ENCODE assay signal across 8 cellular contexts in the genomic region with DNA sequence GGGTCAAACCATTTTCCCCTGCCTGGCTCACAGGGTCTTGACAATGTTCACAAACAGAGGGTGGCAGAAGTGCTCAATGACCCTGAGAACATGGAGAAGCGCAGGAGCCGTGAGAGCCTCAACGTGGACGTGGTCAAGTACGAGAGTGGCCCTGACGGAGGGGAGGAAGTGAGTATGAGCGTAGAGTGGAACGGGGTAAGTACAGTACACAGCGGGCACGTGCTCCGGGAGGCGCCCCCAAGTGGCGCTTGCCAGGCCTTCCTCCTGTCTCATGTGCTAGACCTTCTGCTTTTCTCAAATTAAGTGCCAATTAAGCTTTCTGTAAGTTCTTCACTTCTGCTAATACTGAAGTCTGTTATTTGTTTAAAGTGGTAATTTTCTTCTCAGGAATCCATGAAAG. TPM values are rescaled to one million over a fixed set of nuclear protein-coding genes. Genes with fewer than 3 reads are reported as not detected.
DNase-seq lines count a peak whose midpoint lies in the region; ATAC-seq and TF ChIP-seq lines count a peak whose summit lies in the region.

No MANE protein-coding gene starts in this region.

- no peak overlapping the region for H3K14ac ChIP-seq in neuronal stem cell (ENCODE audit: low read length)

- ATAC-seq in GM19452 (IDR thresholded peaks at IDR 0.05; ENCODE audit: unreplicated experiment) (peak; percentile 78), gastroesophageal sphincter (peak; percentile 78)

- peaks cover 46% of the 10 kb centered on the region for H3K36me3 ChIP-seq in BJ (ENCODE audit: control insufficient read depth, insufficient read depth, low read length)
- peaks cover 5 to 100% of the 10 kb centered on the region in 2 donors for H3K36me3 ChIP-seq in gastroesophageal sphincter
- peaks cover 51 to 99% of the 10 kb centered on the region in 2 donors for H3K36me3 ChIP-seq in neuronal stem cell (replicated peaks in 1 of 2; ENCODE audit: control insufficient read depth in 2 of 2, insufficient read depth in 2 of 2, low read length in 2 of 2)

- no peak overlapping the region for H2BK120ac ChIP-seq in neuronal stem cell (ENCODE audit: low read depth, low read length)

- DNase-seq in BJ (ENCODE audit: low read depth) (no peak), NCI-H1694 treated with DMSO at 0.1 percent for 48 hours (lab: John Stamatoyannopoulos, UW) (peak; percentile 83), activated T-cell treated with anti-CD3 and anti-CD28 coated beads for 24 hours (ENCODE audit: low read depth) (peak; percentile 17), neuronal stem cell (ENCODE audit: low spot score) (no peak), NCI-H1092 treated with DMSO at 0.1 percent for 48 hours (lab: John Stamatoyannopoulos, UW) (no peak)
- peak; percentile 5 to 37 for DNase-seq in stimulated activated CD4-positive, alpha-beta T cell treated with anti-CD3 and anti-CD28 coated beads, Interleukin-1b, Interleukin-23, amount 100 ng/mL, for 4 hours (ENCODE audit: low read depth in 2 of 2)

- H3K27ac ChIP-seq in gastroesophageal sphincter: peak overlapping the region in 2 of 4 donors; percentile 30 to 55
- no peak overlapping the region for H3K27ac ChIP-seq in neuronal stem cell (replicated peaks; ENCODE audit: low read length)

- TF ChIP-seq CTCF in BJ (IDR thresholded peaks at IDR 0.05; ENCODE audit: insufficient read depth, low read depth, low read length): peak; percentile 54
- TF ChIP-seq CTCF in gastroesophageal sphincter (IDR thresholded peaks at IDR 0.05): peak; percentile 15 to 56 (median 38)

- no peak overlapping the region for H3K23ac ChIP-seq in neuronal stem cell (ENCODE audit: low read depth, low read length, poor library complexity)

- no peak for TF ChIP-seq EP300 in gastroesophageal sphincter (IDR thresholded peaks at IDR 0.05)

- no peak overlapping the region for H3K9ac ChIP-seq in neuronal stem cell (ENCODE audit: low read depth, low read length, poor library complexity)

- no peak overlapping the region for H3K4me3 ChIP-seq in BJ (ENCODE audit: low read depth, low read length)
- H3K4me3 ChIP-seq in gastroesophageal sphincter: no peak overlapping the region
- no peak overlapping the region for H3K4me3 ChIP-seq in neuronal stem cell (ENCODE audit: low read length in 2 of 2)

- H2AK5ac ChIP-seq in neuronal stem cell (ENCODE audit: low read depth, low read length): no peak overlapping the region

- no peak overlapping the region for H4K8ac ChIP-seq in neuronal stem cell (ENCODE audit: low read depth, low read length)

- no peak overlapping the region for H2AFZ ChIP-seq in neuronal stem cell (ENCODE audit: low read length)

- H3K4ac ChIP-seq in neuronal stem cell (ENCODE audit: low read length): no peak overlapping the region

- H3K9me3 ChIP-seq in gastroesophageal sphincter: no peaks in the 10 kb centered on the region
- no peaks in the 10 kb centered on the region for H3K9me3 ChIP-seq in neuronal stem cell (replicated peaks in 1 of 2; ENCODE audit: control insufficient read depth in 2 of 2, insufficient read depth in 1 of 2, low read depth in 1 of 2, low read length in 2 of 2)

- no peak overlapping the region for H3K4me2 ChIP-seq in neuronal stem cell (ENCODE audit: insufficient read depth, low read length, poor library complexity, severe bottlenecking)

- POLR2A ChIA-PET in BJ (lab: Charles Lee): no interaction called here

- no peak overlapping the region for H2BK5ac ChIP-seq in neuronal stem cell (ENCODE audit: low read length)

- 21 to 43% methylated on average over 4 to 12 of the region's 13 CpGs for WGBS in gastroesophageal sphincter (ENCODE audit: low coverage in 1 of 2), 2 donors
- no CpG with 5 or more reads among the region's 13 CpGs for WGBS in neuronal stem cell (ENCODE audit: extremely low coverage in 2 of 2, insufficient read length in 2 of 2, insufficient replicate concordance in 1 of 2), 2 donors

- H4K91ac ChIP-seq in neuronal stem cell (ENCODE audit: low read depth, low read length, poor library complexity): no peak overlapping the region

- no peak overlapping the region for H3K18ac ChIP-seq in neuronal stem cell (ENCODE audit: low read length)

- peaks cover 0 to 22% (median 0%) of the 10 kb centered on the region in 3 donors for H3K4me1 ChIP-seq in gastroesophageal sphincter
- no peaks in the 10 kb centered on the region for H3K4me1 ChIP-seq in neuronal stem cell (ENCODE audit: control insufficient read depth in 2 of 2, insufficient read depth in 1 of 2, low read depth in 1 of 2, low read length in 2 of 2)

- no peak for TF ChIP-seq POLR2A in gastroesophageal sphincter (IDR thresholded peaks at IDR 0.05)

- H2BK15ac ChIP-seq in neuronal stem cell (ENCODE audit: low read length): no peak overlapping the region

- no peaks in the 10 kb centered on the region for H3K27me3 ChIP-seq in BJ (ENCODE audit: control insufficient read depth, insufficient read depth, low read length)
- no peaks in the 10 kb centered on the region for H3K27me3 ChIP-seq in gastroesophageal sphincter
- no peaks in the 10 kb centered on the region for H3K27me3 ChIP-seq in neuronal stem cell (ENCODE audit: control insufficient read depth in 3 of 3, insufficient read depth in 3 of 3, low read depth in 1 of 3, low read length in 3 of 3)

- CTCF ChIA-PET in BJ (lab: Yijun Ruan, JAX): interaction anchor here (0.8 to 1.4 kb wide), 3 partner anchors 12 to 103 kb away, joined by 3 read pairs; no protein-coding TSS in a partner anchor

- no peak overlapping the region for H2BK12ac ChIP-seq in neuronal stem cell (ENCODE audit: low read length)

- peaks cover 4% of the 10 kb centered on the region for H3K79me1 ChIP-seq in neuronal stem cell (ENCODE audit: low read depth, low read length)

RNA-seq across cellular contexts. Expression of a gene that starts 35.9 kb away (rescaled TPM):
- 4.2 and 5.6 TPM in 2 replicates for polyA plus RNA-seq in BJ (2011; rRNA removed)
- 2.4 and 2.7 TPM in 2 replicates for polyA minus RNA-seq in BJ (2011; rRNA and poly(A)+ RNA removed)
- total RNA-seq in gastroesophageal sphincter: 1 to 10 TPM; 1.2 to 7.8 (median 3.6) TPM
- polyA plus RNA-seq in neuronal stem cell (2013, experiment 1 of 2): 31.8 TPM
- 33.0 TPM for polyA plus RNA-seq in neuronal stem cell (2013, experiment 2 of 2)

RNA-seq across cellular contexts. Expression of a gene that starts 36.3 kb away (rescaled TPM):
- 77.6 and 84.0 TPM in 2 replicates for polyA plus RNA-seq in BJ (2011; rRNA removed)
- polyA minus RNA-seq in BJ (2011; rRNA and poly(A)+ RNA removed): 19.3 and 26.3 TPM in 2 replicates
- 100 to 1,000 TPM; 128 to 268 (median 205) TPM for total RNA-seq in gastroesophageal sphincter
- 34.8 TPM for polyA plus RNA-seq in neuronal stem cell (2013, experiment 1 of 2)
- polyA plus RNA-seq in neuronal stem cell (2013, experiment 2 of 2): 32.9 TPM

RNA-seq across cellular contexts. Expression of a gene that starts 50.3 kb away (rescaled TPM):
- 112 and 123 TPM in 2 replicates for polyA plus RNA-seq in BJ (2011; rRNA removed)
- 64.2 and 68.3 TPM in 2 replicates for polyA minus RNA-seq in BJ (2011; rRNA and poly(A)+ RNA removed)
- 100 to 1,000 TPM; 275 to 390 (median 339) TPM for total RNA-seq in gastroesophageal sphincter
- 98.0 TPM for polyA plus RNA-seq in neuronal stem cell (2013, experiment 1 of 2)
- polyA plus RNA-seq in neuronal stem cell (2013, experiment 2 of 2): 101 TPM

Comparison
In these comparisons a context has a peak if more than half of its experiments do, and no peak if none do; other contexts are left out.
1. DNase-seq: peak in NCI-H1694 treated with DMSO at 0.1 percent for 48 hours (single experiment), activated T-cell treated with anti-CD3 and anti-CD28 coated beads for 24 hours (single experiment) and stimulated activated CD4-positive, alpha-beta T cell treated with anti-CD3 and anti-CD28 coated beads, Interleukin-1b, Interleukin-23, amount 100 ng/mL, for 4 hours (2 of 2); none in BJ (single experiment), neuronal stem cell (single experiment) and NCI-H1092 treated with DMSO at 0.1 percent for 48 hours (single experiment).